19 cellular contexts compared by ENCODE assay signal in the genomic region with DNA sequence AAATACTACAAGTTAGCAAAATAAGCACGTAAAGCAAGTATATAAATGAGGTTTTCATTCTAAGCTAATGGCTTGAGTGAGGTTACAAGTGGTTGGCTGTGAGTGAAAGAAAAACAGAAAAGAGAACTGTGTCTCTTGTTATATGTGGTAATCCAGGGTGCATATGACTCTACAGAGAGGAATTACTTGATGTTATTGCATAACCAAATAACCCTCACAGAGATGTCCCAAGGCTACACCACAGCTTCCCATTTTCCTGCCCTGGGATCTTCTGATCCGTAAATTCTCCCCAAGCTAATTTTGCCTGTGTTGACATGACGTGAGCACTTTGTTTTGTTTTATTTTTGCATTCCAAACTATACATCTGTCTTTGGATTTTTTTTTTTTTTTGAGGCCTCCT.
DNase-seq lines count a peak whose midpoint lies in the region; ATAC-seq and TF ChIP-seq lines count a peak whose summit lies in the region.
"Had no signal": no experiment of that assay in that cellular context is flagged by ENCODE, and none has a peak within 500 bp of the region (broad histone marks: within the 10 kb centered on the region; RNA-seq: fewer than 3 reads in every experiment).

No MANE protein-coding gene starts in this region.

- peaks cover 10% of the 10 kb centered on the region for H3K9me3 Mint-ChIP-seq in HFFc6
- H3K9me3 Mint-ChIP-seq: dendritic cell treated with granulocyte-macrophage colony-stimulating factor and Interleukin-4, amounts not matched to agents 40 ng/mL and 50 ng/mL, for 4 days had no signal

- peaks cover 17% of the 10 kb centered on the region for H3K4me1 Mint-ChIP-seq in HFFc6 (ENCODE audit: low read depth)
- H3K4me1 Mint-ChIP-seq: neural crest cell, T-helper 17 cell had no signal

- H3K4me3 Mint-ChIP-seq in HFFc6: no peak overlapping the region
- H3K4me3 Mint-ChIP-seq: dendritic cell treated with granulocyte-macrophage colony-stimulating factor and Interleukin-4, amounts not matched to agents 40 ng/mL and 50 ng/mL, for 4 days; neural crest cell; T-helper 17 cell had no signal

- H3K27ac Mint-ChIP-seq in HFFc6: no peak overlapping the region
- H3K27ac Mint-ChIP-seq: dendritic cell treated with granulocyte-macrophage colony-stimulating factor and Interleukin-4, amounts not matched to agents 40 ng/mL and 50 ng/mL, for 4 days; T-helper 17 cell had no signal

- DNase-seq in AG08395 (ENCODE audit: low spot score) (peak; percentile 77), HFFc6 (peak; percentile 74), SKM-1 treated with dmso at 0.1 percent for 144 hours (lab: John Stamatoyannopoulos, UW; ENCODE audit: unreplicated experiment) (peak; percentile 96), fibroblast of the conjunctiva (ENCODE audit: low read depth) (peak; percentile 56), germinal center (ENCODE audit: low spot score) (no peak), NCI-H1048 (lab: John Stamatoyannopoulos, UW) (no peak)
- no peak for DNase-seq in NK-92 treated with Interleukin-12 subunit alpha and Interleukin-12 subunit beta, amount 100 ng/mL, for 24 hours (lab: John Stamatoyannopoulos, UW)
- DNase-seq: activated CD4-positive, alpha-beta T cell treated with anti-CD3 and anti-CD28 coated beads, Interleukin-2, amount 50 U/mL, for 48 hours; activated naive CD4-positive, alpha-beta T cell treated with Interleukin-2 at 50 U/mL for 16 hours; C1 segment of cervical spinal cord; GDM1; glutamatergic neuron; left cardiac atrium; NCI-H146; NCI-H69; T-helper 17 cell had no signal

- no peak for TF ChIP-seq CTCF in HFFc6 (IDR thresholded peaks at IDR 0.05)

- peaks cover 2% of the 10 kb centered on the region for H3K27me3 Mint-ChIP-seq in HFFc6 (ENCODE audit: insufficient read depth)
- H3K27me3 Mint-ChIP-seq: dendritic cell treated with granulocyte-macrophage colony-stimulating factor and Interleukin-4, amounts not matched to agents 40 ng/mL and 50 ng/mL, for 4 days; T-helper 17 cell had no signal

- ATAC-seq in HG03457 (IDR thresholded peaks at IDR 0.05; ENCODE audit: unreplicated experiment): no peak
- ATAC-seq: T-helper 17 cell had no signal

- H3K36me3 Mint-ChIP-seq in HFFc6 (ENCODE audit: low read depth): no peaks in the 10 kb centered on the region

Comparison
In these comparisons a context has a peak if more than half of its experiments do, and no peak if none do; other contexts are left out.
1. DNase-seq: peak in AG08395 (single experiment), HFFc6 (single experiment), SKM-1 treated with dmso at 0.1 percent for 144 hours (single experiment) and fibroblast of the conjunctiva (single experiment); none in NK-92 treated with Interleukin-12 subunit alpha and Interleukin-12 subunit beta, amount 100 ng/mL, for 24 hours (single experiment), germinal center (single experiment) and NCI-H1048 (single experiment).